In the genomic region with DNA sequence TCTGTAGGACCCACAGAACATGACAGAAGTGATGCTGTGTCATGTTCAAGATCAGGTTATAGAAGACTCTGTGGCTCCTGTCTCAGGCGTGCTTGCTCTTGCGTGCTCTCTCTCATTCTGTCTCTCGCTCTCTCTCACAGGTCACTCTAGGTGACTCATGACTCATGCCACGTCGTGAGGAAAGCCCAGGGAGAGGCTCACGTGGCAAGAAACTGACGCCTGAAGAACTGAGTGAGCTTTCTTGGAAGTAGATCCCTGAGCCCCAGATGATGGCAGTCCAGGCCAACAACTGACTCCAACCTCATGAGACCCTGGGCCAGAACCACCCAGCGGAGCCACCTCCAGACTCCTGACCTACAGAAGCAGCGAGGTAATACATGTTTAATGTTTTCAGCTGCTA, we compare ENCODE assay signal across 12 cellular contexts.
DNase-seq lines count a peak whose midpoint lies in the region; ATAC-seq, FAIRE-seq and TF ChIP-seq lines count a peak whose summit lies in the region.
"Had no signal": no experiment of that assay in that cellular context is flagged by ENCODE, and none has a peak within 500 bp of the region (broad histone marks: within the 10 kb centered on the region; RNA-seq: fewer than 3 reads in every experiment).

No MANE protein-coding gene starts in this region.

- ATAC-seq in IMR-90 (ENCODE audit: low read depth) (peak; percentile 85), omental fat pad (ENCODE audit: low FRiP score) (peak; percentile 10), HG03342 (IDR thresholded peaks at IDR 0.05; ENCODE audit: unreplicated experiment) (no peak)

- peak overlapping the region; percentile 34 for H3K14ac ChIP-seq in IMR-90 (replicated peaks; ENCODE audit: low read depth, low read length)

- H3K79me1 ChIP-seq in IMR-90 (ENCODE audit: low read depth in 1 of 2, low read length in 2 of 2) = peaks cover 12 to 75% of the 10 kb centered on the region in 2 experiments

- BruUV-seq in IMR-90 (replicated peaks; lab: Mats Ljungman, UMichigan) (no TSS peak), endothelial cell of umbilical vein (replicated peaks; lab: Mats Ljungman, UMichigan) (no TSS peak)

- H3K4ac ChIP-seq in IMR-90 (ENCODE audit: low read depth, low read length) = peak overlapping the region; percentile 76

- H3K4me1 Mint-ChIP-seq in activated CD4-positive, alpha-beta T cell treated with anti-CD3 and anti-CD28 coated beads, Interleukin-2, amount 10 ng/mL, durations not matched to agents 24 days and 14 days = peaks cover 5% of the 10 kb centered on the region

- CTCF ChIA-PET in IMR-90 (lab: Yijun Ruan, JAX) (interaction anchor here (1.7 kb wide), 1 partner anchor 139 kb away, joined by 5 read pairs; no protein-coding TSS in a partner anchor), endothelial cell of umbilical vein (lab: Charles Lee) (interaction anchor here (0.7 to 5.5 kb wide), 26 partner anchors 9 to 140 kb away, joined by 3 to 113 read pairs (median 5); partner anchors contain the start of gene DNMBP)

- FAIRE-seq in endothelial cell of umbilical vein (lab: Jason Lieb, UNC) = peak; percentile 95
- FAIRE-seq: GM12891 had no signal

- no peaks in the 10 kb centered on the region for H3K27me3 ChIP-seq in IMR-90 (ENCODE audit: control insufficient read depth, insufficient read depth, low read length)
- H3K27me3 ChIP-seq in endothelial cell of umbilical vein (ENCODE audit: control insufficient read depth in 2 of 2, insufficient read depth in 2 of 2, low read length in 2 of 2) = no peaks in the 10 kb centered on the region

- 0 out of 4 replicates have a peak overlapping the region, but pooled peaks of 1 of the 2 experiments have one; percentile 14 for H4K8ac ChIP-seq in IMR-90 (ENCODE audit: low read depth in 2 of 2, low read length in 2 of 2)

- H3K36me3 Mint-ChIP-seq in activated CD4-positive, alpha-beta T cell treated with anti-CD3 and anti-CD28 coated beads, Interleukin-2, amount 10 ng/mL, durations not matched to agents 24 days and 14 days (ENCODE audit: low read depth) = peaks cover 3% of the 10 kb centered on the region

- no peak overlapping the region for H3K56ac ChIP-seq in IMR-90 (ENCODE audit: extremely low read depth, insufficient read depth, low read length)

- DNase-seq in ACHN = peak; percentile 76
- peak; percentile 96 for DNase-seq in IMR-90
- peak; percentile 67 for DNase-seq in endothelial cell of umbilical vein (ENCODE audit: low read depth, low spot score)
- no peak for DNase-seq in omental fat pad (ENCODE audit: low spot score)
- DNase-seq in activated CD4-positive, alpha-beta T cell treated with anti-CD3 and anti-CD28 coated beads, Interleukin-2, amount 10 ng/mL, durations not matched to agents 24 days and 14 days = no peak
- DNase-seq in NOMO-1 (lab: John Stamatoyannopoulos, UW; ENCODE audit: unreplicated experiment in 2 of 2) = no peak
- no peak for DNase-seq in HuH-7.5 (ENCODE audit: low spot score)
- DNase-seq: endodermal cell had no signal

- peak; percentile 60 for TF ChIP-seq RAD21 in IMR-90 (IDR thresholded peaks at IDR 0.05; ENCODE audit: low read length)

- H2BK120ac ChIP-seq in IMR-90 (ENCODE audit: low read depth, low read length) = peak overlapping the region; percentile 87

- H3K4me1 ChIP-seq in IMR-90 (ENCODE audit: control insufficient read depth, insufficient read depth, low read length) (peaks cover 7% of the 10 kb centered on the region; the same call in 1 of the 2 replicates), endothelial cell of umbilical vein (ENCODE audit: control insufficient read depth, extremely low read depth, insufficient read depth, low read length) (peaks cover 21% of the 10 kb centered on the region)

- H3K4me3 ChIP-seq in IMR-90 (ENCODE audit: insufficient read depth, low read depth, low read length) (no peak overlapping the region), endothelial cell of umbilical vein (replicated peaks in 1 of 3; ENCODE audit: insufficient read depth in 1 of 3, low read depth in 1 of 3, low read length in 3 of 3) (no peak overlapping the region)
- H3K4me3 ChIP-seq: lung had no signal

- peak overlapping the region; percentile 23; the same call in 1 of the 3 replicates for H2BK15ac ChIP-seq in IMR-90 (ENCODE audit: low read depth, low read length)

- peak; percentile 51 for TF ChIP-seq CTCF in IMR-90 (conservative IDR thresholded peaks at IDR 0.05; ENCODE audit: low read depth, low read length)
- peak; percentile 8 to 36 for TF ChIP-seq CTCF in endothelial cell of umbilical vein (IDR thresholded peaks at IDR 0.05; ENCODE audit: extremely low read depth in 1 of 2, insufficient read depth in 1 of 2, low read depth in 1 of 2, low read length in 2 of 2)
- no peak for TF ChIP-seq CTCF in omental fat pad (IDR thresholded peaks at IDR 0.05)

- peaks cover 70% of the 10 kb centered on the region for H3K79me2 ChIP-seq in endothelial cell of umbilical vein (ENCODE audit: control insufficient read depth, insufficient read depth, low read length)

- intact Hi-C loops in IMR-90 (cut with micrococcal nuclease) = loop anchor here (2.0 kb wide), 2 partner anchors 102 to 140 kb away; partner anchors contain the start of gene DNMBP
- intact Hi-C loops in endothelial cell of umbilical vein (cut with micrococcal nuclease) = loop anchor here (1.0 to 2.0 kb wide), 5 partner anchors 20 to 140 kb away; no protein-coding TSS in a partner anchor
- intact Hi-C loops in activated CD4-positive, alpha-beta T cell treated with anti-CD3 and anti-CD28 coated beads, Interleukin-2, amount 10 ng/mL, durations not matched to agents 24 days and 14 days (cut with micrococcal nuclease) = no loop called here

- peak overlapping the region; percentile 42; the same call in 1 of the 2 replicates for H3K18ac ChIP-seq in IMR-90 (ENCODE audit: low read depth, low read length)

- H3K36me3 ChIP-seq in IMR-90 (ENCODE audit: control insufficient read depth, insufficient read depth, low read length) (peaks cover 35% of the 10 kb centered on the region), endothelial cell of umbilical vein (ENCODE audit: control insufficient read depth in 2 of 2, extremely low read depth in 1 of 2, insufficient read depth in 2 of 2, low read length in 2 of 2) (peaks cover 39 to 46% of the 10 kb centered on the region in 2 experiments)

- peak overlapping the region; percentile 64 for H2BK20ac ChIP-seq in IMR-90 (ENCODE audit: low read depth, low read length)

- peak overlapping the region; percentile 73 for H2BK5ac ChIP-seq in IMR-90 (ENCODE audit: low read depth, low read length, poor library complexity, severe bottlenecking)

- H4K91ac ChIP-seq in IMR-90 (ENCODE audit: insufficient read depth, low read depth, low read length) = peak overlapping the region; percentile 84

- no peak for TF ChIP-seq POLR2A in IMR-90 (IDR thresholded peaks at IDR 0.05; ENCODE audit: low read depth, low read length)
- no peak for TF ChIP-seq POLR2A in endothelial cell of umbilical vein (IDR thresholded peaks at IDR 0.05; ENCODE audit: low read depth, low read length)

- peak overlapping the region; percentile 4 for H2AK9ac ChIP-seq in IMR-90 (replicated peaks; ENCODE audit: low read depth, low read length, poor library complexity)

- in situ Hi-C loops in ACHN (cut with HindIII; ENCODE audit: low pct_ligation_motif_present, low pct_unique_long_range_greater_than_20kb, low sequenced_read_pairs) = no loop called here
- in situ Hi-C loops in IMR-90 (cut with MboI; ENCODE audit: low sequenced_read_pairs) = no loop called here

- H3K27me3 Mint-ChIP-seq in activated CD4-positive, alpha-beta T cell treated with anti-CD3 and anti-CD28 coated beads, Interleukin-2, amount 10 ng/mL, durations not matched to agents 24 days and 14 days = no peaks in the 10 kb centered on the region
- H3K27me3 Mint-ChIP-seq: stimulated activated naive CD8-positive, alpha-beta T cell treated with anti-CD3 and anti-CD28 coated beads, Interleukin-15, Interleukin-2, amounts not matched to agents 100 ng/mL and 50 ng/mL, for 24 hours had no signal

- peak overlapping the region; percentile 39; the same call in 1 of the 2 replicates for H3K23ac ChIP-seq in IMR-90 (ENCODE audit: low read depth, low read length)

- H4K20me1 ChIP-seq in IMR-90 (ENCODE audit: insufficient read depth, low read length) (no peaks in the 10 kb centered on the region), endothelial cell of umbilical vein (replicated peaks; ENCODE audit: control insufficient read depth, extremely low read depth, insufficient read depth, low read length) (no peaks in the 10 kb centered on the region)

- H4K5ac ChIP-seq in IMR-90 (ENCODE audit: low read depth, low read length) = no peak overlapping the region

- peak overlapping the region; percentile 23; the same call in 1 of the 2 replicates for H3K27ac ChIP-seq in IMR-90 (ENCODE audit: insufficient read depth, low read length)
- peak overlapping the region; percentile 66 for H3K27ac ChIP-seq in endothelial cell of umbilical vein (ENCODE audit: insufficient read depth, low read depth, low read length)

- WGBS in IMR-90 (ENCODE audit: extremely low coverage in 2 of 2, insufficient read length in 1 of 2), 2 experiments = 20% methylated on average over 1 of the region's 9 CpGs; no CpG with 5 or more reads in 1 of the 2 experiments

- H3K9me1 ChIP-seq in IMR-90 (ENCODE audit: insufficient read depth, low read length) (peaks cover 15% of the 10 kb centered on the region), endothelial cell of umbilical vein (replicated peaks; ENCODE audit: control insufficient read depth, extremely low read depth, insufficient read depth, low read length) (no peaks in the 10 kb centered on the region)

- dilution Hi-C loops in IMR-90 (cut with HindIII; ENCODE audit: low sequenced_read_pairs, unreplicated experiment) = no loop called here
- dilution Hi-C loops in endothelial cell of umbilical vein (cut with MboI; ENCODE audit: extremely low pct_ligation_motif_present, low sequenced_read_pairs) = no loop called here

- H3K4me2 ChIP-seq in IMR-90 (ENCODE audit: low read depth, low read length) (no peak overlapping the region; the same call in 1 of the 2 replicates), endothelial cell of umbilical vein (ENCODE audit: insufficient read depth, low read length) (no peak overlapping the region)

- H3K4me3 Mint-ChIP-seq in activated CD4-positive, alpha-beta T cell treated with anti-CD3 and anti-CD28 coated beads, Interleukin-2, amount 10 ng/mL, durations not matched to agents 24 days and 14 days = no peak overlapping the region
- H3K4me3 Mint-ChIP-seq: endodermal cell; stimulated activated naive CD8-positive, alpha-beta T cell treated with anti-CD3 and anti-CD28 coated beads, Interleukin-15, Interleukin-2, amounts not matched to agents 100 ng/mL and 50 ng/mL, for 24 hours had no signal

- peak overlapping the region; percentile 51; the same call in 1 of the 2 replicates for H2AK5ac ChIP-seq in IMR-90 (ENCODE audit: low read depth, low read length)

- H2AFZ ChIP-seq in IMR-90 (replicated peaks; ENCODE audit: low read length, poor library complexity) (peak overlapping the region; percentile 26), endothelial cell of umbilical vein (ENCODE audit: low read depth, low read length) (no peak overlapping the region)

- POLR2A ChIA-PET in IMR-90 (lab: Charles Lee; ENCODE audit: unreplicated experiment) (no interaction called here), endothelial cell of umbilical vein (lab: Charles Lee) (interaction anchor here (0.8 kb wide), 1 partner anchor 26 kb away, joined by 3 read pairs; no protein-coding TSS in a partner anchor)

- H3K9me3 Mint-ChIP-seq in activated CD4-positive, alpha-beta T cell treated with anti-CD3 and anti-CD28 coated beads, Interleukin-2, amount 10 ng/mL, durations not matched to agents 24 days and 14 days = no peaks in the 10 kb centered on the region
- H3K9me3 Mint-ChIP-seq: endodermal cell; stimulated activated naive CD8-positive, alpha-beta T cell treated with anti-CD3 and anti-CD28 coated beads, Interleukin-15, Interleukin-2, amounts not matched to agents 100 ng/mL and 50 ng/mL, for 24 hours had no signal

- H3K9me3 ChIP-seq in IMR-90 (ENCODE audit: control insufficient read depth, insufficient read depth, low read length) (no peaks in the 10 kb centered on the region), endothelial cell of umbilical vein (replicated peaks; ENCODE audit: control insufficient read depth, insufficient read depth, low read length) (no peaks in the 10 kb centered on the region)

- no peak overlapping the region for H3K9ac ChIP-seq in IMR-90 (ENCODE audit: low read depth, low read length)
- peak overlapping the region; percentile 14 for H3K9ac ChIP-seq in endothelial cell of umbilical vein (replicated peaks; ENCODE audit: extremely low read depth, insufficient read depth, low read length)

- H3K27ac Mint-ChIP-seq in activated CD4-positive, alpha-beta T cell treated with anti-CD3 and anti-CD28 coated beads, Interleukin-2, amount 10 ng/mL, durations not matched to agents 24 days and 14 days = no peak overlapping the region
- H3K27ac Mint-ChIP-seq: endodermal cell; stimulated activated naive CD8-positive, alpha-beta T cell treated with anti-CD3 and anti-CD28 coated beads, Interleukin-15, Interleukin-2, amounts not matched to agents 100 ng/mL and 50 ng/mL, for 24 hours had no signal

Comparison
In these comparisons a context has a peak if more than half of its experiments do, and no peak if none do; other contexts are left out.
1. DNase-seq: peak in ACHN (single experiment), IMR-90 (single experiment) and endothelial cell of umbilical vein (single experiment); none in omental fat pad (single experiment), activated CD4-positive, alpha-beta T cell treated with anti-CD3 and anti-CD28 coated beads, Interleukin-2, amount 10 ng/mL, durations not matched to agents 24 days and 14 days (single experiment), NOMO-1 (0 of 2) and HuH-7.5 (single experiment).
2. CTCF ChIP-seq: peak in IMR-90 (single experiment) and endothelial cell of umbilical vein (2 of 2); none in omental fat pad (0 of 3).